Comparison of ENCODE assay signal across 4 cellular contexts in genomic region chr22:49147171-49147570, GRCh38.
"Had no signal": no experiment of that assay in that cellular context is flagged by ENCODE, and none has a peak within 500 bp of the region (broad histone marks: within the 10 kb centered on the region; RNA-seq: fewer than 3 reads in every experiment).

No MANE protein-coding gene starts in this region.

- DNase-seq: H9, HCEC 1CT had no signal

- ATAC-seq: GM23338, HepG2 had no signal
